ENCODE assay signal across 29 cellular contexts in genomic region chr3:40181182-40181581, GRCh38.
DNase-seq lines count a peak whose midpoint lies in the region; ATAC-seq and TF ChIP-seq lines count a peak whose summit lies in the region.
"Had no signal": no experiment of that assay in that cellular context is flagged by ENCODE, and none has a peak within 500 bp of the region (broad histone marks: within the 10 kb centered on the region; RNA-seq: fewer than 3 reads in every experiment).

No MANE protein-coding gene starts in this region.

- no peaks in the 10 kb centered on the region for H3K36me3 Mint-ChIP-seq in H9 (ENCODE audit: insufficient read depth in 1 of 3, low read depth in 3 of 3)
- no peaks in the 10 kb centered on the region for H3K36me3 Mint-ChIP-seq in stimulated activated effector memory CD8-positive, alpha-beta T cell treated with anti-CD3 and anti-CD28 coated beads, Interleukin-12 subunit alpha, Interleukin-12 subunit beta, amount 100 ng/mL, for 72 hours
- H3K36me3 Mint-ChIP-seq: activated naive CD8-positive, alpha-beta T cell had no signal

- H4K20me1 ChIP-seq in H9 (ENCODE audit: control insufficient read depth, insufficient read depth, insufficient read length), result no peaks in the 10 kb centered on the region

- no peak overlapping the region for H3T11ph ChIP-seq in H9 (ENCODE audit: low read length)

- no peaks in the 10 kb centered on the region for H3K27me3 ChIP-seq in H9 (ENCODE audit: insufficient read depth, low read length)
- H3K27me3 ChIP-seq: colonic mucosa had no signal

- no peaks in the 10 kb centered on the region for H3K79me2 ChIP-seq in H9 (ENCODE audit: insufficient read depth, low read length)

- no peak overlapping the region for H3K27ac ChIP-seq in H9 (ENCODE audit: insufficient read length, low read depth, low read length)
- H3K27ac ChIP-seq: colonic mucosa, left ventricle myocardium inferior had no signal

- no peak overlapping the region for H4K8ac ChIP-seq in H9 (replicated peaks; ENCODE audit: insufficient read length, low read depth, low read length)

- no peak overlapping the region for H2BK20ac ChIP-seq in H9 (ENCODE audit: low read depth, low read length, poor library complexity, severe bottlenecking)

- no peak overlapping the region for H3K18ac ChIP-seq in H9 (ENCODE audit: insufficient read length, low read depth, low read length)

- H2BK5ac ChIP-seq in H9 (ENCODE audit: insufficient read length, low read length), result no peak overlapping the region

- no peak overlapping the region for H3K4ac ChIP-seq in H9 (ENCODE audit: low read depth, low read length)

- H3K9me3 Mint-ChIP-seq in H9, result no peaks in the 10 kb centered on the region
- no peaks in the 10 kb centered on the region for H3K9me3 Mint-ChIP-seq in stimulated activated effector memory CD8-positive, alpha-beta T cell treated with anti-CD3 and anti-CD28 coated beads, Interleukin-12 subunit alpha, Interleukin-12 subunit beta, amount 100 ng/mL, for 72 hours
- H3K9me3 Mint-ChIP-seq: activated CD8-positive, alpha-beta T cell treated with anti-CD3 and anti-CD28 coated beads for 36 hours had no signal

- no CpG with 5 or more reads among the region's 3 CpGs for WGBS in H9 (ENCODE audit: extremely low coverage, insufficient read length, low lambda C conversion rate)

- no peak overlapping the region for H2BK120ac ChIP-seq in H9 (ENCODE audit: low read depth, low read length, poor library complexity, severe bottlenecking)

- no peak overlapping the region for H2BK12ac ChIP-seq in H9 (ENCODE audit: insufficient read length, low read depth, low read length)

- no peaks in the 10 kb centered on the region for H3K79me1 ChIP-seq in H9 (ENCODE audit: insufficient read depth, low read depth, low read length, poor library complexity, severe bottlenecking)

- no peak overlapping the region for H3K4me3 Mint-ChIP-seq in H9
- no peak overlapping the region for H3K4me3 Mint-ChIP-seq in stimulated activated effector memory CD8-positive, alpha-beta T cell treated with anti-CD3 and anti-CD28 coated beads, Interleukin-12 subunit alpha, Interleukin-12 subunit beta, amount 100 ng/mL, for 72 hours
- H3K4me3 Mint-ChIP-seq: activated CD8-positive, alpha-beta T cell treated with anti-CD3 and anti-CD28 coated beads for 36 hours; activated naive CD8-positive, alpha-beta T cell; T-helper 17 cell had no signal

- H2BK15ac ChIP-seq in H9 (ENCODE audit: low read depth, low read length), result no peak overlapping the region

- in situ Hi-C loops in astrocyte of the spinal cord (cut with HindIII; ENCODE audit: low sequenced_read_pairs) (no loop called here), KBM-7 (cut with MboI; ENCODE audit: low pct_unique_long_range_greater_than_20kb, low sequenced_read_pairs) (loop anchor here (25.0 kb wide), 1 partner anchor 131 kb away; the partner anchor contains the start of gene EIF1B)

- no peaks in the 10 kb centered on the region for H3K9me3 ChIP-seq in H9 (ENCODE audit: control insufficient read depth, low read depth, low read length)
- H3K9me3 ChIP-seq: Caco-2, colonic mucosa, left ventricle myocardium inferior had no signal

- H3K4me3 ChIP-seq in astrocyte of the spinal cord (ENCODE audit: low read depth, low read length), result no peak overlapping the region
- H3K4me3 ChIP-seq: colonic mucosa, left ventricle myocardium inferior had no signal

- no peak overlapping the region for H3K4me2 ChIP-seq in H9 (ENCODE audit: insufficient read depth, insufficient read length, low read length)

- DNase-seq in H9 (peak; percentile 38), astrocyte of the spinal cord (ENCODE audit: low read depth, low spot score) (no peak), iPS-NIHi11 (ENCODE audit: low spot score) (peak; percentile 37), KBM-7 (no peak)
- peak in 1 of 2 donors; percentile 29 for DNase-seq in stimulated activated effector memory CD8-positive, alpha-beta T cell treated with anti-CD3 and anti-CD28 coated beads, Interleukin-12 subunit alpha, Interleukin-12 subunit beta, amount 100 ng/mL, for 72 hours (ENCODE audit: low spot score in 2 of 2)
- DNase-seq in activated CD4-positive, alpha-beta T cell treated with anti-CD3 and anti-CD28 coated beads, Interleukin-2, amount 50 U/mL, for 4 hours, result no peak
- DNase-seq: activated CD8-positive, alpha-beta T cell treated with anti-CD3 and anti-CD28 coated beads for 36 hours; C1 segment of cervical spinal cord; Caco-2; colonic mucosa; DMS53; effector CD4-positive, alpha-beta T cell; erythroblast; islet precursor cell; KG1; left ventricle myocardium inferior; MM.1S; NCI-H1105 treated with DMSO at 0.1 percent for 48 hours; NCI-H1930; NCI-H69; Right ventricle myocardium superior; stimulated activated CD4-positive, alpha-beta T cell treated with anti-CD3 and anti-CD28 coated beads, Interleukin-15, amount 100 ng/mL, for 24 hours; stimulated activated CD4-positive, alpha-beta T cell treated with anti-CD3 and anti-CD28 coated beads, Interleukin-4, amount 100 ng/mL, for 4 hours; T-helper 17 cell; trophoblast cell had no signal

- H3K23ac ChIP-seq in H9 (ENCODE audit: insufficient read length, low read depth, low read length), result no peak overlapping the region

- H3K4me1 ChIP-seq in H9 (ENCODE audit: insufficient read depth, low read length), result no peaks in the 10 kb centered on the region
- H3K4me1 ChIP-seq: Caco-2, colonic mucosa had no signal

- H3K27me3 Mint-ChIP-seq in H9 (ENCODE audit: low read depth), result no peaks in the 10 kb centered on the region
- H3K27me3 Mint-ChIP-seq: activated naive CD8-positive, alpha-beta T cell had no signal

- no peak overlapping the region for H4K5ac ChIP-seq in H9 (ENCODE audit: insufficient read length, low read depth, low read length)

- no peak overlapping the region for H3K56ac ChIP-seq in H9 (ENCODE audit: insufficient read length, low read depth, low read length)

- peak; percentile 63 for TF ChIP-seq CTCF in H9 (conservative IDR thresholded peaks at IDR 0.05)
- peak; percentile 7 for TF ChIP-seq CTCF in astrocyte of the spinal cord (IDR thresholded peaks at IDR 0.05; ENCODE audit: low read depth, low read length)

- H3K4me1 Mint-ChIP-seq in H9, result peaks cover 9 to 14% of the 10 kb centered on the region in 2 experiments
- H3K4me1 Mint-ChIP-seq in stimulated activated effector memory CD8-positive, alpha-beta T cell treated with anti-CD3 and anti-CD28 coated beads, Interleukin-12 subunit alpha, Interleukin-12 subunit beta, amount 100 ng/mL, for 72 hours, result peaks cover 6% of the 10 kb centered on the region

- no peak overlapping the region for H3K9ac ChIP-seq in H9 (ENCODE audit: extremely low read depth, insufficient read length, low read length)

- no peak overlapping the region for H2AK5ac ChIP-seq in H9 (ENCODE audit: insufficient read length, low read length)

- no peaks in the 10 kb centered on the region for H3K23me2 ChIP-seq in H9 (ENCODE audit: insufficient read length, low read depth, low read length, poor library complexity, severe bottlenecking)

- no peak overlapping the region for H4K91ac ChIP-seq in H9 (ENCODE audit: insufficient read length, low read depth, low read length)

- no peak overlapping the region for H2AFZ ChIP-seq in H9 (ENCODE audit: low read length)

- no peak overlapping the region for H3K27ac Mint-ChIP-seq in H9
- no peak overlapping the region for H3K27ac Mint-ChIP-seq in stimulated activated effector memory CD8-positive, alpha-beta T cell treated with anti-CD3 and anti-CD28 coated beads, Interleukin-12 subunit alpha, Interleukin-12 subunit beta, amount 100 ng/mL, for 72 hours
- H3K27ac Mint-ChIP-seq: activated CD8-positive, alpha-beta T cell treated with anti-CD3 and anti-CD28 coated beads for 36 hours; activated naive CD8-positive, alpha-beta T cell; T-helper 17 cell had no signal

- H3K14ac ChIP-seq in H9 (ENCODE audit: insufficient read depth, low read length), result no peak overlapping the region

- ATAC-seq in stimulated activated effector memory CD8-positive, alpha-beta T cell treated with anti-CD3 and anti-CD28 coated beads, Interleukin-12 subunit alpha, Interleukin-12 subunit beta, amount 100 ng/mL, for 72 hours, result peak; percentile 33
- ATAC-seq in GM21737 (IDR thresholded peaks at IDR 0.05; ENCODE audit: unreplicated experiment), result no peak
- ATAC-seq: activated CD8-positive, alpha-beta T cell treated with anti-CD3 and anti-CD28 coated beads for 36 hours; Panc1; SK-N-SH treated with all-trans-retinoic acid at 6 μM for 48 hours; T-helper 17 cell had no signal

Comparison
In these comparisons a context has a peak if more than half of its experiments do, and no peak if none do; other contexts are left out.
1. DNase-seq: peak in H9 (single experiment) and iPS-NIHi11 (single experiment); none in astrocyte of the spinal cord (single experiment), activated CD4-positive, alpha-beta T cell treated with anti-CD3 and anti-CD28 coated beads, Interleukin-2, amount 50 U/mL, for 4 hours (0 of 2) and KBM-7 (single experiment).